31 cellular contexts compared by ENCODE assay signal in genomic region chr17:75521951-75522727, GRCh38. TPM values are rescaled to one million over a fixed set of nuclear protein-coding genes. Genes with fewer than 3 reads are reported as not detected.
DNase-seq lines count a peak whose midpoint lies in the region; ATAC-seq and TF ChIP-seq lines count a peak whose summit lies in the region.
"Had no signal": no experiment of that assay in that cellular context is flagged by ENCODE, and none has a peak within 500 bp of the region (broad histone marks: within the 10 kb centered on the region; RNA-seq: fewer than 3 reads in every experiment).

No MANE protein-coding gene starts in this region.

- H3K4me1 Mint-ChIP-seq in activated CD4-positive, alpha-beta T cell treated with anti-CD3 and anti-CD28 coated beads, Interleukin-2, amount 10 ng/mL, durations not matched to agents 7 days and 5 days: peaks cover 37% of the 10 kb centered on the region
- H3K4me1 Mint-ChIP-seq in activated T-helper 17 cell treated with anti-CD3 and anti-CD28 coated beads, Interleukin-2, amount 50 U/mL, for 72 hours: peaks cover 15% of the 10 kb centered on the region

- peaks cover 33% of the 10 kb centered on the region for H3K36me3 ChIP-seq in lower lobe of right lung
- H3K36me3 ChIP-seq in upper lobe of right lung: peaks cover 17% of the 10 kb centered on the region
- no peaks in the 10 kb centered on the region for H3K36me3 ChIP-seq in aorta (ENCODE audit: control insufficient read depth in 1 of 2, insufficient read depth in 2 of 2, low read length in 1 of 2)

- H3K4me3 Mint-ChIP-seq in activated CD4-positive, alpha-beta T cell treated with anti-CD3 and anti-CD28 coated beads, Interleukin-2, amount 10 ng/mL, durations not matched to agents 7 days and 5 days: no peak overlapping the region
- H3K4me3 Mint-ChIP-seq in activated T-helper 17 cell treated with anti-CD3 and anti-CD28 coated beads, Interleukin-2, amount 50 U/mL, for 72 hours: no peak overlapping the region
- H3K4me3 Mint-ChIP-seq: activated naive CD8-positive, alpha-beta T cell treated with anti-CD3 and anti-CD28 coated beads for 36 hours; CD14-positive monocyte; effector memory CD8-positive, alpha-beta T cell; stimulated activated effector memory CD8-positive, alpha-beta T cell treated with anti-CD3 and anti-CD28 coated beads, Interleukin-12 subunit alpha, Interleukin-12 subunit beta, amount 100 ng/mL, for 72 hours had no signal

- peaks cover 32% of the 10 kb centered on the region for H3K4me1 ChIP-seq in lower lobe of right lung
- peaks cover 17% of the 10 kb centered on the region for H3K4me1 ChIP-seq in upper lobe of right lung
- no peaks in the 10 kb centered on the region for H3K4me1 ChIP-seq in aorta (ENCODE audit: control insufficient read depth in 1 of 2, insufficient read depth in 2 of 2, low read length in 2 of 2)
- H3K4me1 ChIP-seq: foreskin keratinocyte had no signal

- peaks cover 40% of the 10 kb centered on the region for H3K36me3 Mint-ChIP-seq in activated CD4-positive, alpha-beta T cell treated with anti-CD3 and anti-CD28 coated beads, Interleukin-2, amount 10 ng/mL, durations not matched to agents 7 days and 5 days (ENCODE audit: low read depth)
- H3K36me3 Mint-ChIP-seq in activated T-helper 17 cell treated with anti-CD3 and anti-CD28 coated beads, Interleukin-2, amount 50 U/mL, for 72 hours (ENCODE audit: low read depth): peaks cover 52% of the 10 kb centered on the region
- H3K36me3 Mint-ChIP-seq: naive B cell had no signal

- 92 to 95% methylated on average over 33 of the region's 33 CpGs for WGBS in aorta, 2 donors

- POLR2A ChIA-PET in activated CD4-positive, alpha-beta T cell treated with anti-CD3 and anti-CD28 coated beads, Interleukin-2, amount 10 ng/mL, durations not matched to agents 7 days and 5 days (lab: Charles Lee): no interaction called here

- H3K9me3 ChIP-seq in lower lobe of right lung: no peaks in the 10 kb centered on the region
- H3K9me3 ChIP-seq in upper lobe of right lung: no peaks in the 10 kb centered on the region
- no peaks in the 10 kb centered on the region for H3K9me3 ChIP-seq in aorta (ENCODE audit: control insufficient read depth, low read length)
- H3K9me3 ChIP-seq: transverse colon had no signal

- TF ChIP-seq CTCF in lower lobe of right lung (IDR thresholded peaks at IDR 0.05) (no peak), upper lobe of right lung (IDR thresholded peaks at IDR 0.05) (no peak)

- CTCF ChIA-PET in activated CD4-positive, alpha-beta T cell treated with anti-CD3 and anti-CD28 coated beads, Interleukin-2, amount 10 ng/mL, durations not matched to agents 7 days and 5 days (lab: Charles Lee): interaction anchor here (1.5 kb wide), 1 partner anchor 14 kb away, joined by 3 read pairs; no protein-coding TSS in a partner anchor

- no peaks in the 10 kb centered on the region for H3K9me3 Mint-ChIP-seq in activated CD4-positive, alpha-beta T cell treated with anti-CD3 and anti-CD28 coated beads, Interleukin-2, amount 10 ng/mL, durations not matched to agents 7 days and 5 days
- no peaks in the 10 kb centered on the region for H3K9me3 Mint-ChIP-seq in activated T-helper 17 cell treated with anti-CD3 and anti-CD28 coated beads, Interleukin-2, amount 50 U/mL, for 72 hours
- H3K9me3 Mint-ChIP-seq: activated naive CD8-positive, alpha-beta T cell treated with anti-CD3 and anti-CD28 coated beads for 36 hours; effector memory CD8-positive, alpha-beta T cell; naive B cell; stimulated activated effector memory CD8-positive, alpha-beta T cell treated with anti-CD3 and anti-CD28 coated beads, Interleukin-12 subunit alpha, Interleukin-12 subunit beta, amount 100 ng/mL, for 72 hours had no signal

- no peak overlapping the region for H3K27ac ChIP-seq in lower lobe of right lung
- H3K27ac ChIP-seq in upper lobe of right lung: no peak overlapping the region
- H3K27ac ChIP-seq in aorta (ENCODE audit: low read depth in 1 of 2, low read length in 2 of 2): no peak overlapping the region
- H3K27ac ChIP-seq: foreskin keratinocyte, KMS-11, SJSA1, transverse colon, WERI-Rb-1 had no signal

- ATAC-seq in activated T-helper 17 cell treated with anti-CD3 and anti-CD28 coated beads, Interleukin-2, amount 50 U/mL, for 72 hours (replicated peaks): no peak
- ATAC-seq in lower lobe of right lung: no peak
- no peak for ATAC-seq in upper lobe of right lung
- ATAC-seq in HG03139 (IDR thresholded peaks at IDR 0.05; ENCODE audit: unreplicated experiment): no peak
- no peak for ATAC-seq in aorta (ENCODE audit: low FRiP score)
- ATAC-seq: effector memory CD8-positive, alpha-beta T cell; foreskin keratinocyte; stimulated activated effector memory CD8-positive, alpha-beta T cell treated with anti-CD3 and anti-CD28 coated beads, Interleukin-12 subunit alpha, Interleukin-12 subunit beta, amount 100 ng/mL, for 72 hours had no signal

- H3K4me3 ChIP-seq in lower lobe of right lung (no peak overlapping the region), upper lobe of right lung (no peak overlapping the region), aorta (ENCODE audit: low read length in 2 of 2) (no peak overlapping the region)
- H3K4me3 ChIP-seq: SJSA1, transverse colon had no signal

- H3K27ac Mint-ChIP-seq in activated CD4-positive, alpha-beta T cell treated with anti-CD3 and anti-CD28 coated beads, Interleukin-2, amount 10 ng/mL, durations not matched to agents 7 days and 5 days: peak overlapping the region; percentile 10
- H3K27ac Mint-ChIP-seq in activated T-helper 17 cell treated with anti-CD3 and anti-CD28 coated beads, Interleukin-2, amount 50 U/mL, for 72 hours: peak overlapping the region; percentile 15
- H3K27ac Mint-ChIP-seq: activated naive CD8-positive, alpha-beta T cell treated with anti-CD3 and anti-CD28 coated beads for 36 hours; stimulated activated effector memory CD8-positive, alpha-beta T cell treated with anti-CD3 and anti-CD28 coated beads, Interleukin-12 subunit alpha, Interleukin-12 subunit beta, amount 100 ng/mL, for 72 hours had no signal

- no peak for DNase-seq in activated CD4-positive, alpha-beta T cell treated with anti-CD3 and anti-CD28 coated beads, Interleukin-2, amount 10 ng/mL, durations not matched to agents 7 days and 5 days
- no peak for DNase-seq in activated CD4-positive, alpha-beta T cell treated with anti-CD3 and anti-CD28 coated beads for 4 hours
- peak; percentile 37 for DNase-seq in lower lobe of right lung
- peak; percentile 61 for DNase-seq in upper lobe of right lung
- no peak for DNase-seq in aorta
- DNase-seq in DMS53 treated with DMSO at 0.1 percent for 48 hours (lab: John Stamatoyannopoulos, UW; ENCODE audit: unreplicated experiment): no peak
- DNase-seq: 8988T; activated CD4-positive, alpha-beta T cell treated with anti-CD3 and anti-CD28 coated beads, Interleukin-2, amount 50 U/mL, for 1 hour; activated effector memory CD4-positive, alpha-beta T cell treated with anti-CD3 and anti-CD28 coated beads, Interleukin-2, amount 50 U/mL, for 16 hours; activated naive CD8-positive, alpha-beta T cell treated with anti-CD3 and anti-CD28 coated beads for 36 hours; activated T-cell treated with anti-CD3 and anti-CD28 coated beads, Interleukin-2, amount 50 U/mL, for 1 hour; caudate nucleus; cortex of kidney; effector memory CD8-positive, alpha-beta T cell; foreskin keratinocyte; head of caudate nucleus; kidney; midbrain; naive B cell; NCI-H1436 treated with DMSO at 0.1 percent for 48 hours; NCI-H446; NCI-H82; stimulated activated CD4-positive, alpha-beta T cell treated with anti-CD3 and anti-CD28 coated beads, Interleukin-15, amount 100 ng/mL, for 24 hours; transverse colon; WERI-Rb-1 had no signal

- intact Hi-C loops in lower lobe of right lung (cut with DNase I) (no loop called here), upper lobe of right lung (cut with DNase I) (loop anchor here (10.0 kb wide), 1 partner anchor 63 kb away; the partner anchor contains the start of gene MYO15B), aorta (cut with DNase I) (no loop called here)

- peaks cover 7% of the 10 kb centered on the region for H3K27me3 Mint-ChIP-seq in activated CD4-positive, alpha-beta T cell treated with anti-CD3 and anti-CD28 coated beads, Interleukin-2, amount 10 ng/mL, durations not matched to agents 7 days and 5 days
- no peaks in the 10 kb centered on the region for H3K27me3 Mint-ChIP-seq in activated T-helper 17 cell treated with anti-CD3 and anti-CD28 coated beads, Interleukin-2, amount 50 U/mL, for 72 hours
- H3K27me3 Mint-ChIP-seq: activated naive CD8-positive, alpha-beta T cell treated with anti-CD3 and anti-CD28 coated beads for 36 hours; effector memory CD8-positive, alpha-beta T cell; naive B cell had no signal

- H3K27me3 ChIP-seq in lower lobe of right lung (ENCODE audit: low read depth) (no peaks in the 10 kb centered on the region), upper lobe of right lung (no peaks in the 10 kb centered on the region), aorta (ENCODE audit: control insufficient read depth in 1 of 2, insufficient read depth in 2 of 2, low read length in 1 of 2) (no peaks in the 10 kb centered on the region)
- H3K27me3 ChIP-seq: foreskin keratinocyte, transverse colon had no signal

RNA-seq across cellular contexts. Expression of gene LLGL2, which starts 3.4 kb away (rescaled TPM):
- total RNA-seq in activated CD4-positive, alpha-beta T cell treated with anti-CD3 and anti-CD28 coated beads, Interleukin-2, amount 10 ng/mL, durations not matched to agents 7 days and 5 days: 10 to 100 TPM; 17.8 to 24.2 TPM
- total RNA-seq in activated T-helper 17 cell treated with anti-CD3 and anti-CD28 coated beads, Interleukin-2, amount 50 U/mL, for 72 hours: 10 to 100 TPM; 16.7 to 24.1 TPM
- total RNA-seq in lower lobe of right lung: 111 TPM
- total RNA-seq in upper lobe of right lung: 133 TPM
- total RNA-seq in aorta: 10 to 100 TPM in 1 of 2 donors, 1 to 10 TPM in 1; 9.7 to 11.1 TPM
- polyA plus RNA-seq in aorta: 10 to 100 TPM; 10.1 to 14.4 TPM

RNA-seq across cellular contexts. Expression of gene TSEN54, which starts 5.8 kb away (rescaled TPM):
- 10 to 100 TPM; 48.8 to 59.2 TPM for total RNA-seq in activated CD4-positive, alpha-beta T cell treated with anti-CD3 and anti-CD28 coated beads, Interleukin-2, amount 10 ng/mL, durations not matched to agents 7 days and 5 days
- total RNA-seq in activated T-helper 17 cell treated with anti-CD3 and anti-CD28 coated beads, Interleukin-2, amount 50 U/mL, for 72 hours: 10 to 100 TPM; 25.3 to 46.4 TPM
- total RNA-seq in lower lobe of right lung (20.4 TPM), upper lobe of right lung (21.6 TPM), aorta (10 to 100 TPM; 10.8 to 14.0 TPM)
- 10 to 100 TPM in 1 of 2 donors, 1 to 10 TPM in 1; 8.8 to 27.3 TPM for polyA plus RNA-seq in aorta

RNA-seq across cellular contexts. Expression of gene CASKIN2, which starts 6.8 kb away (rescaled TPM):
- 1 to 10 TPM in 1 of 2 experiments, under 1 TPM in 1; 0.47 to 1.1 TPM for total RNA-seq in activated CD4-positive, alpha-beta T cell treated with anti-CD3 and anti-CD28 coated beads, Interleukin-2, amount 10 ng/mL, durations not matched to agents 7 days and 5 days
- total RNA-seq in activated T-helper 17 cell treated with anti-CD3 and anti-CD28 coated beads, Interleukin-2, amount 50 U/mL, for 72 hours: 1 to 10 TPM; 2.9 to 5.4 TPM
- total RNA-seq in lower lobe of right lung (68.8 TPM), upper lobe of right lung (101 TPM), aorta (10 to 100 TPM; 61.5 to 63.4 TPM)
- 1 to 10 TPM; 4.0 to 8.9 TPM for polyA plus RNA-seq in aorta
- polyA plus RNA-seq: CD14-positive monocyte had no signal

Comparison
In these comparisons a context has a peak if more than half of its experiments do, and no peak if none do; other contexts are left out.
1. DNase-seq: peak in lower lobe of right lung (single experiment) and upper lobe of right lung (single experiment); none in activated CD4-positive, alpha-beta T cell treated with anti-CD3 and anti-CD28 coated beads, Interleukin-2, amount 10 ng/mL, durations not matched to agents 7 days and 5 days (single experiment), activated CD4-positive, alpha-beta T cell treated with anti-CD3 and anti-CD28 coated beads for 4 hours (0 of 2), aorta (0 of 2) and DMS53 treated with DMSO at 0.1 percent for 48 hours (single experiment).
2. RNA of gene CASKIN2, which starts 6.8 kb away (total RNA-seq): 101 TPM in upper lobe of right lung (single experiment), 68.8 TPM in lower lobe of right lung (single experiment) and 61.5 to 63.4 TPM in aorta; 2.9 to 5.4 TPM in activated T-helper 17 cell treated with anti-CD3 and anti-CD28 coated beads, Interleukin-2, amount 50 U/mL, for 72 hours and 0.47 to 1.1 TPM in activated CD4-positive, alpha-beta T cell treated with anti-CD3 and anti-CD28 coated beads, Interleukin-2, amount 10 ng/mL, durations not matched to agents 7 days and 5 days; every median in the first group is over 4 times any median in the second.